In the genomic region with DNA sequence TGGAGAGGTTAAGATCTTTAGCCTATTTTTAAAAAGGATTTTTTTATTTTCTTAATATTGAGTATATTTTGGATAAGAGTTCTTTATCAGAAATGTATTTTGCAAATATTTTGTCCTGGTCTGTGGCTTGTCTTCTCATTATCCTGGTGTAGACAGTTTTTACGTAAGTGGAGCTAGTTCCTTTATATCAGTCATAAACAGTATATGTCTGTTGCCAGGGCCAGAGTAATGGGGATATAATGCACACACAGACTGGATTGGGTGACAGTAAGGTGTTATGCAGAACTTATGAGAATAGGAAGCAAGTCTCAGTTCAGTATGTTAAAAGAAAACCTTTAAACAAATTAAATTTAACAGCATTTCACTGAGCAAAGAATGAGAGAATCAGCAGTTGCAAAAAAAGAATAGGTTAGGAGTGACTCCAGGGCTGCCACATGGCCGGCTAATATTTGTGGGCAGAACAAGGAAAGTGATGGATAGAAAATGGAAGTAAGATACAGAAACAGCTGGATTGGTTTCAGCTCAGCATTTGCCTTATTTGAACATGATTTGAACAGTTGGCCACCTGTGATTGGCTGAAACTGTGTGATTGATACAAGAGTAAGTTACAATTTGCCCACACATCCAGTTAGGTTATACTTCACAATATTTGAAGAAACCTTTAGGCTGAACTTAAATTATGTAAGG, we compare ENCODE assay signal across 16 cellular contexts.
DNase-seq lines count a peak whose midpoint lies in the region; ATAC-seq and TF ChIP-seq lines count a peak whose summit lies in the region.
"Had no signal": no experiment of that assay in that cellular context is flagged by ENCODE, and none has a peak within 500 bp of the region (broad histone marks: within the 10 kb centered on the region; RNA-seq: fewer than 3 reads in every experiment).

No MANE protein-coding gene starts in this region.

- no peaks in the 10 kb centered on the region for H3K9me3 ChIP-seq in upper lobe of right lung
- H3K9me3 ChIP-seq: lower lobe of right lung had no signal

- peaks cover 16% of the 10 kb centered on the region for H3K27me3 Mint-ChIP-seq in activated CD4-positive, alpha-beta T cell treated with anti-CD3 and anti-CD28 coated beads, Interleukin-2, amount 10 ng/mL, durations not matched to agents 24 days and 14 days
- no peaks in the 10 kb centered on the region for H3K27me3 Mint-ChIP-seq in naive B cell
- H3K27me3 Mint-ChIP-seq in natural killer cell (ENCODE audit: low read depth in 2 of 2) = peaks cover 8 to 24% of the 10 kb centered on the region in 2 donors

- ATAC-seq in GM21717 (IDR thresholded peaks at IDR 0.05; ENCODE audit: unreplicated experiment) (peak; percentile 35), HG03280 (IDR thresholded peaks at IDR 0.05; ENCODE audit: unreplicated experiment) (peak; percentile 36), naive B cell (ENCODE audit: low read depth in 2 of 2) (peak in 1 of 2 donors; percentile 1), upper lobe of right lung (no peak), natural killer cell (no peak)

- no peaks in the 10 kb centered on the region for H3K9me3 Mint-ChIP-seq in activated CD4-positive, alpha-beta T cell treated with anti-CD3 and anti-CD28 coated beads, Interleukin-2, amount 10 ng/mL, durations not matched to agents 24 days and 14 days
- H3K9me3 Mint-ChIP-seq in naive B cell (no peaks in the 10 kb centered on the region), natural killer cell (no peaks in the 10 kb centered on the region)

- H3K36me3 Mint-ChIP-seq in activated CD4-positive, alpha-beta T cell treated with anti-CD3 and anti-CD28 coated beads, Interleukin-2, amount 10 ng/mL, durations not matched to agents 24 days and 14 days (ENCODE audit: low read depth) = no peaks in the 10 kb centered on the region
- no peaks in the 10 kb centered on the region for H3K36me3 Mint-ChIP-seq in naive B cell
- no peaks in the 10 kb centered on the region for H3K36me3 Mint-ChIP-seq in natural killer cell

- H3K27me3 ChIP-seq in upper lobe of right lung = no peaks in the 10 kb centered on the region
- H3K27me3 ChIP-seq: cardiac muscle cell, hepatocyte had no signal

- no peaks in the 10 kb centered on the region for H3K4me1 ChIP-seq in upper lobe of right lung
- H3K4me1 ChIP-seq: lower lobe of right lung, parathyroid adenoma had no signal

- peak; percentile 41 for DNase-seq in activated CD4-positive, alpha-beta T cell treated with anti-CD3 and anti-CD28 coated beads, Interleukin-2, amount 10 ng/mL, durations not matched to agents 24 days and 14 days
- DNase-seq in activated CD4-positive, alpha-beta T cell treated with anti-CD3 and anti-CD28 coated beads for 4 hours = no peak
- DNase-seq in naive B cell (no peak), upper lobe of right lung (no peak), natural killer cell (no peak)
- no peak for DNase-seq in stimulated activated CD4-positive, alpha-beta T cell treated with anti-CD3 and anti-CD28 coated beads, Interleukin-4, amount 100 ng/mL, for 24 hours
- DNase-seq: activated effector memory CD4-positive, alpha-beta T cell treated with anti-CD3 and anti-CD28 coated beads, Interleukin-2, amount 50 U/mL, for 16 hours; DMS 273 treated with DMSO at 0.1 percent for 48 hours; lower lobe of right lung; NCI-H526 treated with DMSO at 0.1 percent for 48 hours had no signal

- intact Hi-C loops in activated CD4-positive, alpha-beta T cell treated with anti-CD3 and anti-CD28 coated beads, Interleukin-2, amount 10 ng/mL, durations not matched to agents 24 days and 14 days (cut with micrococcal nuclease) = loop anchor here (10.0 kb wide), 1 partner anchor 292 kb away; no protein-coding TSS in a partner anchor
- intact Hi-C loops in upper lobe of right lung (cut with DNase I) = no loop called here
- intact Hi-C loops in natural killer cell (cut with micrococcal nuclease) = no loop called here

- TF ChIP-seq CTCF in upper lobe of right lung (IDR thresholded peaks at IDR 0.05) = no peak
- TF ChIP-seq CTCF in natural killer cell (IDR thresholded peaks at IDR 0.05) = no peak

- no peak overlapping the region for H3K27ac Mint-ChIP-seq in activated CD4-positive, alpha-beta T cell treated with anti-CD3 and anti-CD28 coated beads, Interleukin-2, amount 10 ng/mL, durations not matched to agents 24 days and 14 days
- peak overlapping the region in 5 of 6 donors; percentile 16 to 89 (median 84) for H3K27ac Mint-ChIP-seq in naive B cell
- H3K27ac Mint-ChIP-seq in natural killer cell = no peak overlapping the region

- peaks cover 11% of the 10 kb centered on the region for H3K4me1 Mint-ChIP-seq in activated CD4-positive, alpha-beta T cell treated with anti-CD3 and anti-CD28 coated beads, Interleukin-2, amount 10 ng/mL, durations not matched to agents 24 days and 14 days
- peaks cover 16 to 22% (median 21%) of the 10 kb centered on the region in 3 donors for H3K4me1 Mint-ChIP-seq in naive B cell
- no peaks in the 10 kb centered on the region for H3K4me1 Mint-ChIP-seq in natural killer cell

- H3K27ac ChIP-seq in upper lobe of right lung = no peak overlapping the region
- H3K27ac ChIP-seq: cardiac muscle cell, hepatocyte, lower lobe of right lung, parathyroid adenoma, SK-N-MC had no signal

- no peak overlapping the region for H3K4me3 ChIP-seq in upper lobe of right lung
- H3K4me3 ChIP-seq: cardiac muscle cell, hepatocyte, lower lobe of right lung, SK-N-MC had no signal

- no peak overlapping the region for H3K4me3 Mint-ChIP-seq in activated CD4-positive, alpha-beta T cell treated with anti-CD3 and anti-CD28 coated beads, Interleukin-2, amount 10 ng/mL, durations not matched to agents 24 days and 14 days
- no peak overlapping the region for H3K4me3 Mint-ChIP-seq in naive B cell
- no peak overlapping the region for H3K4me3 Mint-ChIP-seq in natural killer cell

- no peaks in the 10 kb centered on the region for H3K36me3 ChIP-seq in upper lobe of right lung
- H3K36me3 ChIP-seq: cardiac muscle cell, lower lobe of right lung had no signal

Comparison
In these comparisons a context has a peak if more than half of its experiments do, and no peak if none do; other contexts are left out.
1. H3K27ac Mint-ChIP-seq: peak in naive B cell (5 of 6); none in activated CD4-positive, alpha-beta T cell treated with anti-CD3 and anti-CD28 coated beads, Interleukin-2, amount 10 ng/mL, durations not matched to agents 24 days and 14 days (single experiment) and natural killer cell (0 of 2).
2. ATAC-seq: peak in GM21717 (single experiment) and HG03280 (single experiment); none in upper lobe of right lung (single experiment) and natural killer cell (0 of 3).